ENCODE assay signal across 8 cellular contexts in the genomic region with DNA sequence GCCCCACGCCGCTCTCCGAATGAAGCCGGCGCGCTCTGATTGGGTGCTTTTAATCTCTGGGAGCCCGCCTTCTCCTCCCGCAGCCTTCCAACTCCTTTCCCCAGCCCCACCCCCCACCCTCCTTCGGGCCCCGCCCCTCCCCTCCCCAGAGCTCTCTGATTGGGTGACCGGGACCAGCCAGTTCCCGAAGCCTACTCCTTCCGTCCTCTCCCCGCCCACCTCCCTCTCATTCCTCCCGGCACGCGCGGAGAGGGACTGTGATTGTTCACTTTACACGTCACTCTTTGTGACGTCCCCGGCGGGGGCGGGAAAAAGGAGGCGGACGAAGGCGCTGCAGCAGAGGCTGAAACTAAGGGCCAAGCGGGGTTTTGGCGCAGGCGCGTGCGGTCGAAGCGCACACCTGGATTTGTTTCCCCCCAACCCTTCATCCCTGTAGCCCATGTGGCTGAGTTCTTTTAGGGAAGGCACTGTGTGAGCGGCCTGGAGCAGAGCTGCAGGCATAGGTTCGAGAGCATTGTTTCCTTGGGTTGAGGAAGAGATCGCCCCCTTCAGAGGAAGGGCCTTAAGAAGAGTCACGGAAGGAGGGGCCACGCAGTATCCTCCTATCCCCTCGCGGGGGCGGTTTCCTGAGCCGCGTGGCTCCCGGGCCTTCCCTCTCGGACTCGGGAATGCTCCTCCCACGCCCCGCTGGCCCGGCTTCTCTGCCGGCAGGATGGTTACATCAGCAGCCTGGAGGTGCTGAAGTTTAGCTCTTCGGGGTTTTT. TPM values are rescaled to one million over a fixed set of nuclear protein-coding genes. Genes with fewer than 3 reads are reported as not detected.
DNase-seq lines count a peak whose midpoint lies in the region; ATAC-seq and TF ChIP-seq lines count a peak whose summit lies in the region.

TSS of gene MEX3C (minus strand) at position 21 of the 764 bp plus-strand sequence. CDS start 361 bp downstream, outside the sequence.

- H3K9me3 Mint-ChIP-seq in Caco-2 (ENCODE audit: unreplicated experiment), result no peaks in the 10 kb centered on the region

- DNase-seq in Caco-2 (peak; percentile 94 to 96), HT1080 (ENCODE audit: low read depth) (peak; percentile 97), NOMO-1 (lab: John Stamatoyannopoulos, UW; ENCODE audit: unreplicated experiment in 2 of 2) (peak; percentile 94 to 99), lung microvascular endothelial cell (ENCODE audit: low read depth in 2 of 2) (peak; percentile 99)
- DNase-seq in effector memory CD4-positive, alpha-beta T cell, result peak; percentile 97 to 99 (median 99)
- DNase-seq in stimulated activated CD4-positive, alpha-beta T cell treated with anti-CD3 and anti-CD28 coated beads, TNF-alpha, amount 100 ng/mL, for 48 hours (ENCODE audit: low read depth in 3 of 3), result peak; percentile 99

- peak within 1 kb of the TSS; percentile 81 for H3K27ac ChIP-seq in effector memory CD4-positive, alpha-beta T cell (ENCODE audit: insufficient read depth, low read length, poor library complexity, severe bottlenecking)

- peak within 1 kb of the TSS; percentile 89 for H3K4me3 Mint-ChIP-seq in Caco-2 (ENCODE audit: unreplicated experiment)

- peak within 1 kb of the TSS; percentile 97 for H3K27ac Mint-ChIP-seq in Caco-2 (ENCODE audit: unreplicated experiment)

- no peaks in the 10 kb centered on the region for H3K4me1 ChIP-seq in Caco-2
- H3K4me1 ChIP-seq in effector memory CD4-positive, alpha-beta T cell (ENCODE audit: control insufficient read depth, insufficient read depth, low read length, poor library complexity, severe bottlenecking), result peaks cover 16% of the 10 kb centered on the region

- POLR2A ChIA-PET in Caco-2 (lab: Charles Lee), result interaction anchor here (0.5 to 0.9 kb wide), 5 partner anchors 8 to 273 kb away, joined by 3 to 6 read pairs (median 3); no protein-coding TSS in a partner anchor
- POLR2A ChIA-PET in activated CD8-positive, alpha-beta memory T cell treated with anti-CD3 and anti-CD28 coated beads for 36 hours (lab: Charles Lee), result interaction anchor here (1.0 to 2.3 kb wide), 6 partner anchors 10 to 168 kb away, joined by 3 to 9 read pairs (median 4); partner anchors contain the start of gene SMAD4

- ATAC-seq in GM21360 (IDR thresholded peaks at IDR 0.05; ENCODE audit: unreplicated experiment), result peak; percentile 75

- no peaks in the 10 kb centered on the region for H3K27me3 Mint-ChIP-seq in Caco-2 (ENCODE audit: insufficient read depth, unreplicated experiment)

- no peaks in the 10 kb centered on the region for H3K9me3 ChIP-seq in Caco-2
- no peaks in the 10 kb centered on the region for H3K9me3 ChIP-seq in effector memory CD4-positive, alpha-beta T cell (ENCODE audit: control insufficient read depth, low read length)

- peak in 1 of 2 experiments; percentile 10 for TF ChIP-seq CTCF in Caco-2 (IDR thresholded peaks at IDR 0.05; ENCODE audit: insufficient read depth in 1 of 2, low read depth in 1 of 2, low read length in 1 of 2, severe bottlenecking in 1 of 2, unreplicated experiment in 1 of 2)

- peak within 1 kb of the TSS; percentile 57 for H3K4me3 ChIP-seq in Caco-2 (ENCODE audit: low read depth, low read length)
- peak within 1 kb of the TSS; percentile 84 for H3K4me3 ChIP-seq in effector memory CD4-positive, alpha-beta T cell (ENCODE audit: insufficient read depth, low read depth, low read length, poor library complexity, severe bottlenecking)

- no TSS peak for BruUV-seq in Caco-2 (replicated peaks; lab: Mats Ljungman, UMichigan)

- intact Hi-C loops in Caco-2 (cut with micrococcal nuclease; ENCODE audit: unreplicated experiment), result loop anchor here (1.0 to 5.0 kb wide), 4 partner anchors 38 to 339 kb away; no protein-coding TSS in a partner anchor

- peaks cover 9% of the 10 kb centered on the region for H3K36me3 Mint-ChIP-seq in Caco-2 (ENCODE audit: insufficient read depth, unreplicated experiment)

- CTCF ChIA-PET in Caco-2 (lab: Charles Lee), result interaction anchor here (0.6 to 1.2 kb wide), 4 partner anchors 13 to 423 kb away, joined by 3 to 4 read pairs (median 3); no protein-coding TSS in a partner anchor
- CTCF ChIA-PET in activated CD8-positive, alpha-beta memory T cell treated with anti-CD3 and anti-CD28 coated beads for 36 hours (lab: Charles Lee), result interaction anchor here (0.6 to 1.7 kb wide), 5 partner anchors 11 to 88 kb away, joined by 3 to 5 read pairs (median 4); no protein-coding TSS in a partner anchor

- H3K36me3 ChIP-seq in Caco-2 (ENCODE audit: control insufficient read depth, insufficient read depth, low read length), result no peaks in the 10 kb centered on the region
- no peaks in the 10 kb centered on the region for H3K36me3 ChIP-seq in effector memory CD4-positive, alpha-beta T cell (ENCODE audit: control insufficient read depth, insufficient read depth, low read length)

- H3K4me1 Mint-ChIP-seq in Caco-2 (ENCODE audit: low read depth, unreplicated experiment), result peaks cover 7% of the 10 kb centered on the region

- no peaks in the 10 kb centered on the region for H3K27me3 ChIP-seq in Caco-2 (replicated peaks; ENCODE audit: control insufficient read depth, insufficient read depth, low read length)
- no peaks in the 10 kb centered on the region for H3K27me3 ChIP-seq in effector memory CD4-positive, alpha-beta T cell (replicated peaks; ENCODE audit: control insufficient read depth, insufficient read depth, low read length, poor library complexity, severe bottlenecking)

RNA-seq across cellular contexts. Expression of gene MEX3C, which starts in this region (rescaled TPM):
- 44.8 and 47.0 TPM in 2 replicates for total RNA-seq in Caco-2 (2022)
- total RNA-seq in HT1080 (2014; rRNA removed; shearing (Covaris generic)), result 30.2 and 33.8 TPM in 2 replicates
- 40.3 and 52.8 TPM in 2 replicates for polyA plus RNA-seq in HT1080 (2015; cell fraction: cytosol; rRNA removed)
- polyA plus RNA-seq in HT1080 (2015; cell fraction: nucleus; rRNA removed), result 26.5 and 30.6 TPM in 2 replicates
- total RNA-seq in activated CD8-positive, alpha-beta memory T cell treated with anti-CD3 and anti-CD28 coated beads for 36 hours, result 10 to 100 TPM; 67.8 to 69.9 TPM
- 25.1 and 26.0 TPM in 2 replicates for total RNA-seq in lung microvascular endothelial cell

Comparison
In these comparisons a context has a peak if more than half of its experiments do, and no peak if none do; other contexts are left out.
1. Peak in every context shown above with its lines: DNase-seq, ATAC-seq, H3K4me3 ChIP-seq and H3K27ac ChIP-seq.